8 cellular contexts compared by ENCODE assay signal in genomic region chr16:68844211-68844564, GRCh38. TPM values are rescaled to one million over a fixed set of nuclear protein-coding genes. Genes with fewer than 3 reads are reported as not detected.
DNase-seq lines count a peak whose midpoint lies in the region; ATAC-seq, FAIRE-seq and TF ChIP-seq lines count a peak whose summit lies in the region.

No MANE protein-coding gene starts in this region.

- H3K4me1 ChIP-seq in ES-I3 (ENCODE audit: insufficient read depth, low read length) (no peaks in the 10 kb centered on the region), NT2/D1 (ENCODE audit: insufficient read depth, insufficient read length) (no peaks in the 10 kb centered on the region), endothelial cell of umbilical vein (ENCODE audit: control insufficient read depth, extremely low read depth, insufficient read depth, low read length) (peaks cover 7% of the 10 kb centered on the region), pancreas (no peaks in the 10 kb centered on the region)

- no peak for TF ChIP-seq POLR2A in endothelial cell of umbilical vein (IDR thresholded peaks at IDR 0.05; ENCODE audit: low read depth, low read length)

- ATAC-seq in pancreas = peak in 3 of 4 donors; percentile 2 to 9 (median 7)

- H3K27ac ChIP-seq in endothelial cell of umbilical vein (ENCODE audit: insufficient read depth, low read depth, low read length) (peak overlapping the region; percentile 76), pancreas (peak overlapping the region in 1 of 4 donors; percentile 72)

- dilution Hi-C loops in endothelial cell of umbilical vein (cut with MboI; ENCODE audit: extremely low pct_ligation_motif_present, low sequenced_read_pairs) = no loop called here

- H3K4me3 ChIP-seq in NT2/D1 (ENCODE audit: insufficient read length, low read depth) (peak overlapping the region; percentile 91), endothelial cell of umbilical vein (replicated peaks in 1 of 3; ENCODE audit: insufficient read depth in 1 of 3, low read depth in 1 of 3, low read length in 3 of 3) (peak overlapping the region; percentile 86 to 99 (median 96)), pancreas (peak overlapping the region; percentile 67 to 97 (median 91))

- intact Hi-C loops in endothelial cell of umbilical vein (cut with micrococcal nuclease) (loop anchor here (5.0 to 10.0 kb wide), 2 partner anchors 252 to 451 kb away; no protein-coding TSS in a partner anchor), pancreas (cut with DNase I) (no loop called here)

- DNase-seq in NT2/D1 (ENCODE audit: low read depth, low spot score) (no peak), endothelial cell of umbilical vein (ENCODE audit: low read depth, low spot score) (no peak), pancreas (no peak), SHP77 treated with DMSO at 0.1 percent for 48 hours (lab: John Stamatoyannopoulos, UW) (no peak), NCI-H2029 (lab: John Stamatoyannopoulos, UW) (no peak), NCI-H510A treated with DMSO at 0.1 percent for 48 hours (lab: John Stamatoyannopoulos, UW) (no peak), germinal center (ENCODE audit: low spot score) (no peak)

- H3K36me3 ChIP-seq in ES-I3 (ENCODE audit: insufficient read depth, low read length) (no peaks in the 10 kb centered on the region), NT2/D1 (ENCODE audit: insufficient read depth, insufficient read length, low read length) (peaks cover 14% of the 10 kb centered on the region), endothelial cell of umbilical vein (ENCODE audit: control insufficient read depth in 2 of 2, extremely low read depth in 1 of 2, insufficient read depth in 2 of 2, low read length in 2 of 2) (no peaks in the 10 kb centered on the region), pancreas (no peaks in the 10 kb centered on the region)

- POLR2A ChIA-PET in endothelial cell of umbilical vein (lab: Charles Lee) = no interaction called here

- H4K20me1 ChIP-seq in endothelial cell of umbilical vein (replicated peaks; ENCODE audit: control insufficient read depth, extremely low read depth, insufficient read depth, low read length) = no peaks in the 10 kb centered on the region

- no peaks in the 10 kb centered on the region for H3K9me3 ChIP-seq in ES-I3 (ENCODE audit: control insufficient read depth, insufficient read depth, low read length)
- H3K9me3 ChIP-seq in NT2/D1 (ENCODE audit: insufficient read depth, low read length) = no peaks in the 10 kb centered on the region
- no peaks in the 10 kb centered on the region for H3K9me3 ChIP-seq in endothelial cell of umbilical vein (replicated peaks; ENCODE audit: control insufficient read depth, insufficient read depth, low read length)
- H3K9me3 ChIP-seq in pancreas = no peaks in the 10 kb centered on the region

- peak overlapping the region; percentile 67 for H3K9ac ChIP-seq in ES-I3 (ENCODE audit: low read depth, low read length)
- H3K9ac ChIP-seq in NT2/D1 (ENCODE audit: insufficient read length, low read depth) = peak overlapping the region; percentile 96
- peak overlapping the region; percentile 95 for H3K9ac ChIP-seq in endothelial cell of umbilical vein (replicated peaks; ENCODE audit: extremely low read depth, insufficient read depth, low read length)

- no peaks in the 10 kb centered on the region for H3K79me2 ChIP-seq in endothelial cell of umbilical vein (ENCODE audit: control insufficient read depth, insufficient read depth, low read length)

- H3K9me1 ChIP-seq in endothelial cell of umbilical vein (replicated peaks; ENCODE audit: control insufficient read depth, extremely low read depth, insufficient read depth, low read length) = no peaks in the 10 kb centered on the region

- peak overlapping the region; percentile 90 for H3K4me2 ChIP-seq in endothelial cell of umbilical vein (ENCODE audit: insufficient read depth, low read length)

- TF ChIP-seq CTCF in endothelial cell of umbilical vein (IDR thresholded peaks at IDR 0.05; ENCODE audit: extremely low read depth in 1 of 2, insufficient read depth in 1 of 2, low read depth in 1 of 2, low read length in 2 of 2) (no peak), pancreas (IDR thresholded peaks at IDR 0.05) (no peak)

- 1 to 5% methylated on average over 6 of the region's 6 CpGs for WGBS in pancreas, 2 donors

- TSS peak; percentile 36 for BruUV-seq in endothelial cell of umbilical vein (replicated peaks; lab: Mats Ljungman, UMichigan)

- FAIRE-seq in endothelial cell of umbilical vein (lab: Jason Lieb, UNC) (no peak), pancreas (lab: Jason Lieb, UNC) (no peak)

- no peaks in the 10 kb centered on the region for H3K27me3 ChIP-seq in NT2/D1 (ENCODE audit: insufficient read depth, insufficient read length)
- no peaks in the 10 kb centered on the region for H3K27me3 ChIP-seq in endothelial cell of umbilical vein (ENCODE audit: control insufficient read depth in 2 of 2, insufficient read depth in 2 of 2, low read length in 2 of 2)
- no peaks in the 10 kb centered on the region for H3K27me3 ChIP-seq in pancreas

- CTCF ChIA-PET in endothelial cell of umbilical vein (lab: Charles Lee) = interaction anchor here (1.1 to 2.0 kb wide), 7 partner anchors 11 to 323 kb away, joined by 3 to 9 read pairs (median 5); partner anchors contain the start of gene HAS3

- H2AFZ ChIP-seq in endothelial cell of umbilical vein (ENCODE audit: low read depth, low read length) = peak overlapping the region; percentile 100

TF ChIP-seq in endothelial cell of umbilical vein, 7 proteins besides CTCF, POLR2A, EP300 and RAD21:
- TF ChIP-seq MAX (IDR thresholded peaks at IDR 0.05; ENCODE audit: insufficient read depth, insufficient read length) (no peak), FOS (IDR thresholded peaks at IDR 0.05; ENCODE audit: borderline replicate concordance, insufficient read depth, low read length) (no peak), POLR2AphosphoS5 (IDR thresholded peaks at IDR 0.05; ENCODE audit: insufficient read depth, low read depth, low read length) (no peak), JUN (IDR thresholded peaks at IDR 0.05; ENCODE audit: borderline replicate concordance, insufficient read depth, insufficient read length, low read depth) (no peak), EZH2 (IDR thresholded peaks at IDR 0.05; ENCODE audit: borderline replicate concordance, low read depth, low read length, severe bottlenecking) (no peak), GATA2 (IDR thresholded peaks at IDR 0.05; ENCODE audit: insufficient read depth, insufficient read length, low read depth, low read length) (no peak), MYC (IDR thresholded peaks at IDR 0.05; ENCODE audit: low read depth, low read length) (no peak)

RNA-seq across cellular contexts. Expression of gene TANGO6, which starts 0.9 kb away (rescaled TPM):
- total RNA-seq in endothelial cell of umbilical vein (14.3 and 21.2 TPM in 2 replicates), pancreas (1 to 10 TPM; 6.1 to 9.3 (median 6.6) TPM)
- polyA plus RNA-seq in endothelial cell of umbilical vein (5.0 and 6.7 TPM in 2 replicates), pancreas (1 to 10 TPM; 2.6 to 4.2 TPM)
- 5.1 and 7.9 TPM in 2 replicates for polyA plus RNA-seq in endothelial cell of umbilical vein (2011; cell fraction: cytosol; rRNA removed)
- 8.9 and 10.1 TPM in 2 replicates for polyA plus RNA-seq in endothelial cell of umbilical vein (2011; cell fraction: nucleus; rRNA removed)
- polyA plus RNA-seq in endothelial cell of umbilical vein (2012) = 10.4 and 11.4 TPM in 2 replicates
- 107 and 114 TPM in 2 replicates for polyA minus RNA-seq in endothelial cell of umbilical vein
- 20.4 TPM for polyA minus RNA-seq in endothelial cell of umbilical vein (2011; cell fraction: cytosol; rRNA and poly(A)+ RNA removed)
- polyA minus RNA-seq in endothelial cell of umbilical vein (2011; cell fraction: nucleus; rRNA and poly(A)+ RNA removed) = 45.2 and 60.9 TPM in 2 replicates
